Comparison of ENCODE assay signal across 18 cellular contexts in genomic region chr2:224966663-224967062, GRCh38.
"Had no signal": no experiment of that assay in that cellular context is flagged by ENCODE, and none has a peak within 500 bp of the region (broad histone marks: within the 10 kb centered on the region; RNA-seq: fewer than 3 reads in every experiment).

No MANE protein-coding gene starts in this region.

- H3K36me3 ChIP-seq: ascending aorta, breast epithelium, heart left ventricle, left ventricle myocardium inferior had no signal

- H3K27ac ChIP-seq: breast epithelium, heart left ventricle, left ventricle myocardium inferior had no signal

- H3K9me3 Mint-ChIP-seq: activated CD4-positive, alpha-beta T cell treated with anti-CD3 and anti-CD28 coated beads, Interleukin-2, amount 10 ng/mL, durations not matched to agents 7 days and 5 days; activated T-cell treated with anti-CD3 and anti-CD28 coated beads, Interleukin-2, amount 50 U/mL, for 24 hours; activated T-helper 2 cell treated with anti-CD3 and anti-CD28 coated beads, Interferon-gamma antibody, Interleukin-2, Interleukin-4, amounts not matched to agents 10 μg/mL and 5 μg/mL and 100 μg/mL, durations not matched to agents 14 hours and 24 hours and 36 hours; T-helper 2 cell treated with Interferon-gamma antibody and Interleukin-4, amounts not matched to agents 5 μg/mL and 100 μg/mL, for 36 hours had no signal

- ATAC-seq: activated CD4-positive, CD25-positive, alpha-beta regulatory T cell treated with anti-CD3 and anti-CD28 coated beads, Interleukin-2, amount 50 U/mL, for 24 hours; activated CD8-positive, alpha-beta T cell treated with anti-CD3 and anti-CD28 coated beads, Interleukin-2, amount 10 ng/mL, durations not matched to agents 7 days and 5 days; heart left ventricle had no signal

- H3K27me3 Mint-ChIP-seq: activated CD4-positive, alpha-beta T cell treated with anti-CD3 and anti-CD28 coated beads, Interleukin-2, amount 10 ng/mL, durations not matched to agents 7 days and 5 days; activated T-cell treated with anti-CD3 and anti-CD28 coated beads, Interleukin-2, amount 50 U/mL, for 24 hours had no signal

- H3K4me3 ChIP-seq: ascending aorta, breast epithelium, heart left ventricle, left ventricle myocardium inferior had no signal

- H3K4me1 ChIP-seq: breast epithelium, left ventricle myocardium inferior had no signal

- H3K27me3 ChIP-seq: ascending aorta, breast epithelium, heart left ventricle had no signal

- DNase-seq: activated CD4-positive, alpha-beta T cell treated with anti-CD3 and anti-CD28 coated beads, Interleukin-2, amount 10 ng/mL, durations not matched to agents 7 days and 5 days; activated CD8-positive, alpha-beta T cell treated with anti-CD3 and anti-CD28 coated beads, Interleukin-2, amount 10 ng/mL, durations not matched to agents 7 days and 5 days; activated naive CD4-positive, alpha-beta T cell treated with Interleukin-2 at 50 U/mL for 16 hours; activated T-cell treated with anti-CD3 and anti-CD28 coated beads, Interleukin-2, amount 50 U/mL, for 24 hours; cerebellar nuclear complex; effector CD4-positive, alpha-beta T cell; heart left ventricle; left ventricle myocardium inferior; mammary epithelial cell; midbrain; retina; stimulated activated naive CD4-positive, alpha-beta T cell had no signal

- H3K9me3 ChIP-seq: ascending aorta, breast epithelium, heart left ventricle, left ventricle myocardium inferior had no signal

- H3K27ac Mint-ChIP-seq: activated CD4-positive, alpha-beta T cell treated with anti-CD3 and anti-CD28 coated beads, Interleukin-2, amount 10 ng/mL, durations not matched to agents 7 days and 5 days; activated CD8-positive, alpha-beta T cell treated with anti-CD3 and anti-CD28 coated beads, Interleukin-2, amount 10 ng/mL, durations not matched to agents 7 days and 5 days; activated T-helper 2 cell treated with anti-CD3 and anti-CD28 coated beads, Interferon-gamma antibody, Interleukin-2, Interleukin-4, amounts not matched to agents 10 μg/mL and 5 μg/mL and 100 μg/mL, durations not matched to agents 14 hours and 24 hours and 36 hours; T-helper 2 cell treated with Interferon-gamma antibody and Interleukin-4, amounts not matched to agents 5 μg/mL and 100 μg/mL, for 36 hours had no signal

- H3K4me3 Mint-ChIP-seq: activated CD4-positive, alpha-beta T cell treated with anti-CD3 and anti-CD28 coated beads, Interleukin-2, amount 10 ng/mL, durations not matched to agents 7 days and 5 days; activated CD8-positive, alpha-beta T cell treated with anti-CD3 and anti-CD28 coated beads, Interleukin-2, amount 10 ng/mL, durations not matched to agents 7 days and 5 days; activated T-cell treated with anti-CD3 and anti-CD28 coated beads, Interleukin-2, amount 50 U/mL, for 24 hours; neural crest cell; T-helper 2 cell treated with Interferon-gamma antibody and Interleukin-4, amounts not matched to agents 5 μg/mL and 100 μg/mL, for 36 hours had no signal
